1 cellular context compared by ENCODE assay signal in the genomic region with DNA sequence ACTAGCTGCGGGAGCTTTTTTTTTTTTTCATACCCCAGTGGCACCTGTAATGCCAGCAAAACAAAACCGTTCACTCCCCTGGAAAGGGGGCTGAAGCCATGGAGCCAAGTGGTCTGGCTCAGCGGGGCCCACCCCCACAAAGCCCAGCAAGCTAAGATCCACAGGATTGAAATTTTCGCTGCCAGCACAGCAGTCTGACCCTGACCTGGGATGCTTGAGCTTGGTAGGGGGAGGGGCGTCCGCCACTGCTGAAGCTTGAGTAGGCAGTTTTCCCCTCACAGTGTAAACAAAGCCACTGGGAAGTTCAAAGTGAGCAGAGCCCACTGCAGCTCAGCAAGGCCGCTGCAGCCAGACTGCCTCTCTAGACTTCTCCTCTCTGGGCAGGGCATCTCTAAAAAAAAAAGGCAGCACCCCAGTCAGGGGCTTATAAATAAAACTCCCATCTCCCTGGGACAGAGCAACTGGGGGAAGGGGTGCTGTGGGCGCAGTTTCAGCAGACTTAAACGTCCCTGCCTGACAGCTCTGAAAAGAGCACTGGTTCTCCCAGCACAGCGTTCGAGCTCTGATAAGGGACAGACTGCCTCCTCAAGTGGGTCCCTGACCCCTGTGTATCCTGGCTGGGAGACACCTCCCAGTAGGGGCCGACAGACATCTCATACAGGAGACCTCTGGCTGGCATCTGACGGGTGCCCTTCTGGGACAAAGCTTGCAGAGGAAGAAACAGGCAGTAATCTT.
TF ChIP-seq lines count a peak whose summit lies in the region.

No MANE protein-coding gene starts in this region.

TF ChIP-seq in HepG2, 621 proteins besides CTCF, POLR2A, EP300 and RAD21 (continued from another document and continues in another):
- TF ChIP-seq, protein P1, sequence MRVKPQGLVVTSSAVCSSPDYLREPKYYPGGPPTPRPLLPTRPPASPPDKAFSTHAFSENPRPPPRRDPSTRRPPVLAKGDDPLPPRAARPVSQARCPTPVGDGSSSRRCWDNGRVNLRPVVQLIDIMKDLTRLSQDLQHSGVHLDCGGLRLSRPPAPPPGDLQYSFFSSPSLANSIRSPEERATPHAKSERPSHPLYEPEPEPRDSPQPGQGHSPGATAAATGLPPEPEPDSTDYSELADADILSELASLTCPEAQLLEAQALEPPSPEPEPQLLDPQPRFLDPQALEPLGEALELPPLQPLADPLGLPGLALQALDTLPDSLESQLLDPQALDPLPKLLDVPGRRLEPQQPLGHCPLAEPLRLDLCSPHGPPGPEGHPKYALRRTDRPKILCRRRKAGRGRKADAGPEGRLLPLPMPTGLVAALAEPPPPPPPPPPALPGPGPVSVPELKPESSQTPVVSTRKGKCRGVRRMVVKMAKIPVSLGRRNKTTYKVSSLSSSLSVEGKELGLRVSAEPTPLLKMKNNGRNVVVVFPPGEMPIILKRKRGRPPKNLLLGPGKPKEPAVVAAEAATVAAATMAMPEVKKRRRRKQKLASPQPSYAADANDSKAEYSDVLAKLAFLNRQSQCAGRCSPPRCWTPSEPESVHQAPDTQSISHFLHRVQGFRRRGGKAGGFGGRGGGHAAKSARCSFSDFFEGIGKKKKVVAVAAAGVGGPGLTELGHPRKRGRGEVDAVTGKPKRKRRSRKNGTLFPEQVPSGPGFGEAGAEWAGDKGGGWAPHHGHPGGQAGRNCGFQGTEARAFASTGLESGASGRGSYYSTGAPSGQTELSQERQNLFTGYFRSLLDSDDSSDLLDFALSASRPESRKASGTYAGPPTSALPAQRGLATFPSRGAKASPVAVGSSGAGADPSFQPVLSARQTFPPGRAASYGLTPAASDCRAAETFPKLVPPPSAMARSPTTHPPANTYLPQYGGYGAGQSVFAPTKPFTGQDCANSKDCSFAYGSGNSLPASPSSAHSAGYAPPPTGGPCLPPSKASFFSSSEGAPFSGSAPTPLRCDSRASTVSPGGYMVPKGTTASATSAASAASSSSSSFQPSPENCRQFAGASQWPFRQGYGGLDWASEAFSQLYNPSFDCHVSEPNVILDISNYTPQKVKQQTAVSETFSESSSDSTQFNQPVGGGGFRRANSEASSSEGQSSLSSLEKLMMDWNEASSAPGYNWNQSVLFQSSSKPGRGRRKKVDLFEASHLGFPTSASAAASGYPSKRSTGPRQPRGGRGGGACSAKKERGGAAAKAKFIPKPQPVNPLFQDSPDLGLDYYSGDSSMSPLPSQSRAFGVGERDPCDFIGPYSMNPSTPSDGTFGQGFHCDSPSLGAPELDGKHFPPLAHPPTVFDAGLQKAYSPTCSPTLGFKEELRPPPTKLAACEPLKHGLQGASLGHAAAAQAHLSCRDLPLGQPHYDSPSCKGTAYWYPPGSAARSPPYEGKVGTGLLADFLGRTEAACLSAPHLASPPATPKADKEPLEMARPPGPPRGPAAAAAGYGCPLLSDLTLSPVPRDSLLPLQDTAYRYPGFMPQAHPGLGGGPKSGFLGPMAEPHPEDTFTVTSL (CRISPR knock-in tag; IDR thresholded peaks at IDR 0.05; ENCODE audit: borderline replicate concordance), result peak; percentile 66; the same call in 1 of the 2 replicates
- TF ChIP-seq ZNF33B (CRISPR knock-in tag; IDR thresholded peaks at IDR 0.05) (0 out of 2 replicates have a peak, but pooled peaks have one; percentile 27), ZBTB7B (CRISPR knock-in tag; IDR thresholded peaks at IDR 0.05) (peak; percentile 88), ZNF329 (CRISPR knock-in tag; IDR thresholded peaks at IDR 0.05; ENCODE audit: low read depth) (no peak), ATRX (CRISPR knock-in tag; IDR thresholded peaks at IDR 0.05; ENCODE audit: borderline replicate concordance) (no peak), PHF21A (CRISPR knock-in tag; IDR thresholded peaks at IDR 0.05) (peak; percentile 79), ZMYM3 (CRISPR knock-in tag; IDR thresholded peaks at IDR 0.05) (peak; percentile 70; the same call in 1 of the 2 replicates), ELF3 (CRISPR knock-in tag; IDR thresholded peaks at IDR 0.05) (peak; percentile 66), FOXJ3 (CRISPR knock-in tag; IDR thresholded peaks at IDR 0.05; ENCODE audit: borderline replicate concordance) (peak; percentile 53; the same call in 1 of the 2 replicates), FOXO1 (CRISPR knock-in tag; IDR thresholded peaks at IDR 0.05) (peak; percentile 65), ZNF7 (CRISPR knock-in tag; IDR thresholded peaks at IDR 0.05) (no peak), KMT2B (CRISPR knock-in tag; IDR thresholded peaks at IDR 0.05) (peak; percentile 79), MIER3 (CRISPR knock-in tag; IDR thresholded peaks at IDR 0.05; ENCODE audit: borderline replicate concordance) (peak; percentile 87; the same call in 1 of the 2 replicates), MAFK (conservative IDR thresholded peaks at IDR 0.05 in 1 of 2, IDR thresholded peaks at IDR 0.05 in 1 of 2; ENCODE audit: low read length in 2 of 2) (peak; percentile 47 to 66; a peak in 3 of 4 replicates), RARA (CRISPR knock-in tag; IDR thresholded peaks at IDR 0.05) (peak; percentile 86), GABPB1 (CRISPR knock-in tag; IDR thresholded peaks at IDR 0.05) (0 out of 2 replicates have a peak, but pooled peaks have one; percentile 29), HNF4G (IDR thresholded peaks at IDR 0.05; ENCODE audit: borderline replicate concordance, low read depth, low read length) (no peak), HNF4G (CRISPR knock-in tag; IDR thresholded peaks at IDR 0.05; ENCODE audit: borderline replicate concordance, low read depth) (no peak), MTA1 (CRISPR knock-in tag; IDR thresholded peaks at IDR 0.05; ENCODE audit: borderline replicate concordance) (peak; percentile 62; the same call in 1 of the 2 replicates), TEAD3 (CRISPR knock-in tag; optimal IDR thresholded peaks at IDR 0.05; ENCODE audit: borderline replicate concordance) (peak; percentile 6), KAT8 (CRISPR knock-in tag; IDR thresholded peaks at IDR 0.05) (peak; percentile 58), ZNF629 (CRISPR knock-in tag; conservative IDR thresholded peaks at IDR 0.05) (no peak), SKI (IDR thresholded peaks at IDR 0.05; ENCODE audit: partially characterized antibody) (peak; percentile 59), SRSF1 (optimal IDR thresholded peaks at IDR 0.05; ENCODE audit: low read depth, low read length) (peak; percentile 56), ZC3H13 (CRISPR knock-in tag; IDR thresholded peaks at IDR 0.05) (peak; percentile 38; the same call in 1 of the 2 replicates), ZNF598 (CRISPR knock-in tag; IDR thresholded peaks at IDR 0.05; ENCODE audit: borderline replicate concordance) (0 out of 2 replicates have a peak, but pooled peaks have one; percentile 65), ZNF180 (CRISPR knock-in tag; IDR thresholded peaks at IDR 0.05; ENCODE audit: borderline replicate concordance, low read depth) (no peak), HDAC2 (CRISPR knock-in tag; IDR thresholded peaks at IDR 0.05) (peak; percentile 87), BCL6 (CRISPR knock-in tag; IDR thresholded peaks at IDR 0.05) (peak; percentile 58), ZNF839 (CRISPR knock-in tag; IDR thresholded peaks at IDR 0.05; ENCODE audit: borderline replicate concordance) (no peak), XRCC5 (optimal IDR thresholded peaks at IDR 0.05; ENCODE audit: low read length) (peak; percentile 55), KLF11 (CRISPR knock-in tag; IDR thresholded peaks at IDR 0.05) (no peak), BORCS8-MEF2B (CRISPR knock-in tag; IDR thresholded peaks at IDR 0.05) (peak; percentile 30; the same call in 1 of the 2 replicates)
- TF ChIP-seq, protein P2, sequence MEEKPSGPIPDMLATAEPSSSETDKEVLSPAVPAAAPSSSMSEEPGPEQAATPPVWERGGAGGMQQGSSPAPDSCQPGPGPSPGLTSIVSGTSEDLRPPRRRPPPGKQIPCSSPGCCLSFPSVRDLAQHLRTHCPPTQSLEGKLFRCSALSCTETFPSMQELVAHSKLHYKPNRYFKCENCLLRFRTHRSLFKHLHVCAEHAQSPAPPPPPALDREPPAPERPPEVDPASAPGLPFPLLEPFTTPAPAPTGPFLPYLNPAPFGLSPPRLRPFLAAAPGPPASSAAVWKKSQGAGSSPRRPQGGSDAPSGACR (CRISPR knock-in tag; IDR thresholded peaks at IDR 0.05), result 0 out of 2 replicates have a peak, but pooled peaks have one; percentile 46
- TF ChIP-seq, protein P3, sequence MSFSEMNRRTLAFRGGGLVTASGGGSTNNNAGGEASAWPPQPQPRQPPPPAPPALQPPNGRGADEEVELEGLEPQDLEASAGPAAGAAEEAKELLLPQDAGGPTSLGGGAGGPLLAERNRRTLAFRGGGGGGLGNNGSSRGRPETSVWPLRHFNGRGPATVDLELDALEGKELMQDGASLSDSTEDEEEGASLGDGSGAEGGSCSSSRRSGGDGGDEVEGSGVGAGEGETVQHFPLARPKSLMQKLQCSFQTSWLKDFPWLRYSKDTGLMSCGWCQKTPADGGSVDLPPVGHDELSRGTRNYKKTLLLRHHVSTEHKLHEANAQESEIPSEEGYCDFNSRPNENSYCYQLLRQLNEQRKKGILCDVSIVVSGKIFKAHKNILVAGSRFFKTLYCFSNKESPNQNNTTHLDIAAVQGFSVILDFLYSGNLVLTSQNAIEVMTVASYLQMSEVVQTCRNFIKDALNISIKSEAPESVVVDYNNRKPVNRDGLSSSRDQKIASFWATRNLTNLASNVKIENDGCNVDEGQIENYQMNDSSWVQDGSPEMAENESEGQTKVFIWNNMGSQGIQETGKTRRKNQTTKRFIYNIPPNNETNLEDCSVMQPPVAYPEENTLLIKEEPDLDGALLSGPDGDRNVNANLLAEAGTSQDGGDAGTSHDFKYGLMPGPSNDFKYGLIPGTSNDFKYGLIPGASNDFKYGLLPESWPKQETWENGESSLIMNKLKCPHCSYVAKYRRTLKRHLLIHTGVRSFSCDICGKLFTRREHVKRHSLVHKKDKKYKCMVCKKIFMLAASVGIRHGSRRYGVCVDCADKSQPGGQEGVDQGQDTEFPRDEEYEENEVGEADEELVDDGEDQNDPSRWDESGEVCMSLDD (CRISPR knock-in tag; IDR thresholded peaks at IDR 0.05; ENCODE audit: borderline replicate concordance), result no peak
- TF ChIP-seq, protein P4, sequence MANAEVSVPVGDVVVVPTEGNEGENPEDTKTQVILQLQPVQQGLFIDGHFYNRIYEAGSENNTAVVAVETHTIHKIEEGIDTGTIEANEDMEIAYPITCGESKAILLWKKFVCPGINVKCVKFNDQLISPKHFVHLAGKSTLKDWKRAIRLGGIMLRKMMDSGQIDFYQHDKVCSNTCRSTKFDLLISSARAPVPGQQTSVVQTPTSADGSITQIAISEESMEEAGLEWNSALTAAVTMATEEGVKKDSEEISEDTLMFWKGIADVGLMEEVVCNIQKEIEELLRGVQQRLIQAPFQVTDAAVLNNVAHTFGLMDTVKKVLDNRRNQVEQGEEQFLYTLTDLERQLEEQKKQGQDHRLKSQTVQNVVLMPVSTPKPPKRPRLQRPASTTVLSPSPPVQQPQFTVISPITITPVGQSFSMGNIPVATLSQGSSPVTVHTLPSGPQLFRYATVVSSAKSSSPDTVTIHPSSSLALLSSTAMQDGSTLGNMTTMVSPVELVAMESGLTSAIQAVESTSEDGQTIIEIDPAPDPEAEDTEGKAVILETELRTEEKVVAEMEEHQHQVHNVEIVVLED (CRISPR knock-in tag; IDR thresholded peaks at IDR 0.05; ENCODE audit: borderline replicate concordance), result no peak; the same call in 1 of the 2 replicates
- TF ChIP-seq, protein P5, sequence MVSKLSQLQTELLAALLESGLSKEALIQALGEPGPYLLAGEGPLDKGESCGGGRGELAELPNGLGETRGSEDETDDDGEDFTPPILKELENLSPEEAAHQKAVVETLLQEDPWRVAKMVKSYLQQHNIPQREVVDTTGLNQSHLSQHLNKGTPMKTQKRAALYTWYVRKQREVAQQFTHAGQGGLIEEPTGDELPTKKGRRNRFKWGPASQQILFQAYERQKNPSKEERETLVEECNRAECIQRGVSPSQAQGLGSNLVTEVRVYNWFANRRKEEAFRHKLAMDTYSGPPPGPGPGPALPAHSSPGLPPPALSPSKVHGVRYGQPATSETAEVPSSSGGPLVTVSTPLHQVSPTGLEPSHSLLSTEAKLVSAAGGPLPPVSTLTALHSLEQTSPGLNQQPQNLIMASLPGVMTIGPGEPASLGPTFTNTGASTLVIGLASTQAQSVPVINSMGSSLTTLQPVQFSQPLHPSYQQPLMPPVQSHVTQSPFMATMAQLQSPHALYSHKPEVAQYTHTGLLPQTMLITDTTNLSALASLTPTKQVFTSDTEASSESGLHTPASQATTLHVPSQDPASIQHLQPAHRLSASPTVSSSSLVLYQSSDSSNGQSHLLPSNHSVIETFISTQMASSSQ (IDR thresholded peaks at IDR 0.05; ENCODE audit: low read depth), result no peak
- TF ChIP-seq, protein P5 (CRISPR knock-in tag; IDR thresholded peaks at IDR 0.05; ENCODE audit: borderline replicate concordance), result peak; percentile 45; the same call in 1 of the 2 replicates
